7 cellular contexts compared by ENCODE assay signal in genomic region chr11:62856333-62856910, GRCh38. TPM values are rescaled to one million over a fixed set of nuclear protein-coding genes. Genes with fewer than 3 reads are reported as not detected.
DNase-seq lines count a peak whose midpoint lies in the region; ATAC-seq and TF ChIP-seq lines count a peak whose summit lies in the region.

No MANE protein-coding gene starts in this region.

- no peak; the same call in 2 of the 3 replicates for ATAC-seq in GM23338
- no peak for ATAC-seq in HG03442 (IDR thresholded peaks at IDR 0.05; ENCODE audit: unreplicated experiment)

- H3K4me2 ChIP-seq in GM23338: peak overlapping the region; percentile 88
- peak overlapping the region; percentile 91 for H3K4me2 ChIP-seq in OCI-LY3 (ENCODE audit: low read length)
- H3K4me2 ChIP-seq in neuronal stem cell (ENCODE audit: insufficient read depth, low read length, poor library complexity, severe bottlenecking): peak overlapping the region; percentile 79

- no peak overlapping the region for H2BK15ac ChIP-seq in neuronal stem cell (ENCODE audit: low read length)

- H3K79me2 ChIP-seq in GM23338 (replicated peaks; ENCODE audit: insufficient read depth): peaks cover 89% of the 10 kb centered on the region
- H3K79me2 ChIP-seq in OCI-LY3 (ENCODE audit: low read length): peaks cover 85% of the 10 kb centered on the region

- no peaks in the 10 kb centered on the region for H3K9me3 ChIP-seq in OCI-LY3 (ENCODE audit: insufficient read depth, low read length)
- no peaks in the 10 kb centered on the region for H3K9me3 ChIP-seq in neuronal stem cell (replicated peaks in 1 of 2; ENCODE audit: control insufficient read depth in 2 of 2, insufficient read depth in 1 of 2, low read depth in 1 of 2, low read length in 2 of 2)

- H4K8ac ChIP-seq in neuronal stem cell (ENCODE audit: low read depth, low read length): peak overlapping the region; percentile 92

- peaks cover 19% of the 10 kb centered on the region for H3K9me3 Mint-ChIP-seq in GM23338
- no peaks in the 10 kb centered on the region for H3K9me3 Mint-ChIP-seq in endothelial cell (ENCODE audit: unreplicated experiment)

- H3K27me3 ChIP-seq in GM23338 (ENCODE audit: insufficient read depth) (no peaks in the 10 kb centered on the region), OCI-LY3 (ENCODE audit: low read depth, low read length) (no peaks in the 10 kb centered on the region), neuronal stem cell (ENCODE audit: control insufficient read depth in 3 of 3, insufficient read depth in 3 of 3, low read depth in 1 of 3, low read length in 3 of 3) (no peaks in the 10 kb centered on the region)

- DNase-seq in GM23338 (ENCODE audit: low spot score) (no peak), endothelial cell (ENCODE audit: low spot score) (no peak), neuronal stem cell (ENCODE audit: low spot score) (no peak), T1000 (lab: John Stamatoyannopoulos, UW) (no peak)
- DNase-seq in stimulated activated CD4-positive, alpha-beta T cell treated with anti-CD3 and anti-CD28 coated beads, Interleukin-1b, Interleukin-23, amount 100 ng/mL, for 48 hours: no peak

- H3K4me1 Mint-ChIP-seq in GM23338: peaks cover 57% of the 10 kb centered on the region
- peaks cover 41% of the 10 kb centered on the region for H3K4me1 Mint-ChIP-seq in endothelial cell (ENCODE audit: unreplicated experiment)

- H3K23ac ChIP-seq in neuronal stem cell (ENCODE audit: low read depth, low read length, poor library complexity): peak overlapping the region; percentile 99

- H3K36me3 Mint-ChIP-seq in GM23338 (ENCODE audit: low read depth): peaks cover 95% of the 10 kb centered on the region
- peaks cover 35% of the 10 kb centered on the region for H3K36me3 Mint-ChIP-seq in endothelial cell (ENCODE audit: low read depth, unreplicated experiment)

- no CpG with 5 or more reads among the region's 20 CpGs for WGBS in neuronal stem cell (ENCODE audit: extremely low coverage in 2 of 2, insufficient read length in 2 of 2, insufficient replicate concordance in 1 of 2), 2 donors

- peak overlapping the region; percentile 100 for H3K4me3 ChIP-seq in GM23338
- H3K4me3 ChIP-seq in OCI-LY3 (ENCODE audit: low read length): peak overlapping the region; percentile 93
- H3K4me3 ChIP-seq in neuronal stem cell (ENCODE audit: low read length in 2 of 2): peak overlapping the region; percentile 76 to 89

- H2BK5ac ChIP-seq in neuronal stem cell (ENCODE audit: low read length): no peak overlapping the region

- H3K4me3 Mint-ChIP-seq in GM23338 (peak overlapping the region; percentile 98), endothelial cell (ENCODE audit: unreplicated experiment) (peak overlapping the region; percentile 98)

- TF ChIP-seq CTCF in GM23338 (conservative IDR thresholded peaks at IDR 0.05; ENCODE audit: low read depth in 2 of 2) (no peak), OCI-LY3 (IDR thresholded peaks at IDR 0.05; ENCODE audit: low read depth, low read length) (no peak), endothelial cell (IDR thresholded peaks at IDR 0.05; ENCODE audit: unreplicated experiment) (no peak)

- H3K18ac ChIP-seq in neuronal stem cell (ENCODE audit: low read length): peak overlapping the region; percentile 98

- H3K4me1 ChIP-seq in GM23338 (ENCODE audit: insufficient read depth) (peaks cover 63% of the 10 kb centered on the region), OCI-LY3 (ENCODE audit: low read length) (peaks cover 52% of the 10 kb centered on the region), neuronal stem cell (ENCODE audit: control insufficient read depth in 2 of 2, insufficient read depth in 1 of 2, low read depth in 1 of 2, low read length in 2 of 2) (peaks cover 11 to 20% of the 10 kb centered on the region in 2 donors)

- H4K20me1 ChIP-seq in GM23338 (replicated peaks; ENCODE audit: insufficient read depth) (peaks cover 39% of the 10 kb centered on the region), OCI-LY3 (ENCODE audit: insufficient read depth, low read length) (peaks cover 38% of the 10 kb centered on the region)

- H3K9me2 ChIP-seq in GM23338 (ENCODE audit: insufficient read depth): no peaks in the 10 kb centered on the region

- peak overlapping the region; percentile 20 for H2AK5ac ChIP-seq in neuronal stem cell (ENCODE audit: low read depth, low read length)

- peak overlapping the region; percentile 100 for H3K27ac Mint-ChIP-seq in GM23338
- H3K27ac Mint-ChIP-seq in endothelial cell (ENCODE audit: unreplicated experiment): peak overlapping the region; percentile 95

- H3K36me3 ChIP-seq in GM23338 (ENCODE audit: insufficient read depth) (peaks cover 43% of the 10 kb centered on the region), OCI-LY3 (replicated peaks; ENCODE audit: low read depth, low read length) (peaks cover 55% of the 10 kb centered on the region), neuronal stem cell (replicated peaks in 1 of 2; ENCODE audit: control insufficient read depth in 2 of 2, insufficient read depth in 2 of 2, low read length in 2 of 2) (peaks cover 30 to 59% of the 10 kb centered on the region in 2 donors)

- peak overlapping the region; percentile 95 for H3K14ac ChIP-seq in neuronal stem cell (ENCODE audit: low read length)

- H2BK12ac ChIP-seq in neuronal stem cell (ENCODE audit: low read length): no peak overlapping the region

- no peak overlapping the region for H2BK120ac ChIP-seq in neuronal stem cell (ENCODE audit: low read depth, low read length)

- no peak overlapping the region for H2AFZ ChIP-seq in GM23338
- H2AFZ ChIP-seq in OCI-LY3 (ENCODE audit: low read depth, low read length): no peak overlapping the region; the same call in 1 of the 2 replicates
- H2AFZ ChIP-seq in neuronal stem cell (ENCODE audit: low read length): peak overlapping the region; percentile 78

- H3K27ac ChIP-seq in GM23338 (ENCODE audit: low read depth) (peak overlapping the region; percentile 94), OCI-LY3 (ENCODE audit: low read length) (peak overlapping the region; percentile 82), neuronal stem cell (replicated peaks; ENCODE audit: low read length) (peak overlapping the region; percentile 92)

- peaks cover 67% of the 10 kb centered on the region for H3F3A ChIP-seq in GM23338 (replicated peaks; ENCODE audit: low read depth)

- H3K79me1 ChIP-seq in neuronal stem cell (ENCODE audit: low read depth, low read length): no peaks in the 10 kb centered on the region

- H3K9ac ChIP-seq in OCI-LY3 (ENCODE audit: low read length) (peak overlapping the region; percentile 98), neuronal stem cell (ENCODE audit: low read depth, low read length, poor library complexity) (peak overlapping the region; percentile 100)

- H3K4ac ChIP-seq in neuronal stem cell (ENCODE audit: low read length): peak overlapping the region; percentile 56

- H3K27me3 Mint-ChIP-seq in GM23338 (ENCODE audit: insufficient read depth, low read depth, poor library complexity) (peaks cover 60% of the 10 kb centered on the region), endothelial cell (ENCODE audit: unreplicated experiment) (peaks cover 23% of the 10 kb centered on the region)

- peak overlapping the region; percentile 99 for H4K91ac ChIP-seq in neuronal stem cell (ENCODE audit: low read depth, low read length, poor library complexity)

TF ChIP-seq in GM23338, 12 proteins besides CTCF, POLR2A, EP300 and RAD21:
- TF ChIP-seq JUNB (IDR thresholded peaks at IDR 0.05; ENCODE audit: unreplicated experiment): no peak
- TF ChIP-seq ETS1 (IDR thresholded peaks at IDR 0.05): no peak

RNA-seq across cellular contexts. Expression of gene WDR74, which starts 17.0 kb away (rescaled TPM):
- total RNA-seq in GM23338 (2014; rRNA removed; shearing (Covaris generic)): 109 and 136 TPM in 2 replicates
- polyA plus RNA-seq in GM23338 (2016; fragmentation: Nextera tagmentation; extraction: Ambion mirVana): 94.4 and 95.8 TPM in 2 replicates
- total RNA-seq in endothelial cell (ENCODE audit: unreplicated experiment): 42.2 TPM
- polyA plus RNA-seq in neuronal stem cell (2013, experiment 1 of 2): 31.6 TPM
- 30.7 TPM for polyA plus RNA-seq in neuronal stem cell (2013, experiment 2 of 2)

RNA-seq across cellular contexts. Expression of gene TEX54, which starts 23.8 kb away (rescaled TPM):
- not detected in 2 replicates for total RNA-seq in GM23338 (2014; rRNA removed; shearing (Covaris generic))
- polyA plus RNA-seq in GM23338 (2016; fragmentation: Nextera tagmentation; extraction: Ambion mirVana): 1.3 and 1.9 TPM in 2 replicates
- not detected for total RNA-seq in endothelial cell (ENCODE audit: unreplicated experiment)
- polyA plus RNA-seq in neuronal stem cell (2013, experiment 1 of 2): not detected
- polyA plus RNA-seq in neuronal stem cell (2013, experiment 2 of 2): 0.11 TPM

RNA-seq across cellular contexts. Expression of gene SLC3A2, which starts 24.3 kb away (rescaled TPM):
- 375 and 425 TPM in 2 replicates for total RNA-seq in GM23338 (2014; rRNA removed; shearing (Covaris generic))
- 240 and 241 TPM in 2 replicates for polyA plus RNA-seq in GM23338 (2016; fragmentation: Nextera tagmentation; extraction: Ambion mirVana)
- total RNA-seq in endothelial cell (ENCODE audit: unreplicated experiment): 147 TPM
- 54.5 TPM for polyA plus RNA-seq in neuronal stem cell (2013, experiment 1 of 2)
- polyA plus RNA-seq in neuronal stem cell (2013, experiment 2 of 2): 51.5 TPM

RNA-seq across cellular contexts. Expression of gene STX5, which starts 24.6 kb away (rescaled TPM):
- total RNA-seq in GM23338 (2014; rRNA removed; shearing (Covaris generic)): 15.0 and 22.2 TPM in 2 replicates
- 7.4 and 7.7 TPM in 2 replicates for polyA plus RNA-seq in GM23338 (2016; fragmentation: Nextera tagmentation; extraction: Ambion mirVana)
- 37.9 TPM for total RNA-seq in endothelial cell (ENCODE audit: unreplicated experiment)
- polyA plus RNA-seq in neuronal stem cell (2013, experiment 1 of 2): 30.8 TPM
- 30.7 TPM for polyA plus RNA-seq in neuronal stem cell (2013, experiment 2 of 2)

RNA-seq across cellular contexts. Expression of gene NXF1, which starts 51.2 kb away (rescaled TPM):
- 31.8 and 33.8 TPM in 2 replicates for total RNA-seq in GM23338 (2014; rRNA removed; shearing (Covaris generic))
- polyA plus RNA-seq in GM23338 (2016; fragmentation: Nextera tagmentation; extraction: Ambion mirVana): 31.1 and 31.7 TPM in 2 replicates
- total RNA-seq in endothelial cell (ENCODE audit: unreplicated experiment): 50.8 TPM
- 32.8 TPM for polyA plus RNA-seq in neuronal stem cell (2013, experiment 1 of 2)
- polyA plus RNA-seq in neuronal stem cell (2013, experiment 2 of 2): 30.9 TPM
